Comparison of ENCODE assay signal across 8 cellular contexts in genomic region chr12:56839489-56840442, GRCh38.
A peak's percentile ranks its signal among the peaks of the same experiment; 100 is the strongest.
DNase-seq lines count a peak whose midpoint lies in the region; ATAC-seq and TF ChIP-seq lines count a peak whose summit lies in the region.

No MANE protein-coding gene starts in this region.

- peak; percentile 74 for TF ChIP-seq CTCF in GM12864 (IDR thresholded peaks at IDR 0.05; ENCODE audit: low read depth, low read length, missing control alignments)

- no peak overlapping the region for H3K4me3 ChIP-seq in GM12864 (ENCODE audit: low read depth, low read length)

- ATAC-seq in GM21381 (IDR thresholded peaks at IDR 0.05; ENCODE audit: unreplicated experiment) = no peak
- no peak for ATAC-seq in GM19463 (IDR thresholded peaks at IDR 0.05; ENCODE audit: unreplicated experiment)

- peak; percentile 63 for DNase-seq in A172 (ENCODE audit: low spot score)
- peak; percentile 8 for DNase-seq in GM12864 (ENCODE audit: low read depth)
- DNase-seq in NCI-H69 (lab: John Stamatoyannopoulos, UW) = peak; percentile 30
- peak in 44 of 58 donors; percentile 2 to 77 (median 24) for DNase-seq in anterior cingulate cortex (lab: John Stamatoyannopoulos, UW)
- DNase-seq in islet precursor cell = peak; percentile 86
- DNase-seq in stimulated activated CD8-positive, alpha-beta memory T cell treated with anti-CD3 and anti-CD28 coated beads, Interleukin-12 subunit alpha, Interleukin-12 subunit beta, amount 100 ng/mL, for 1 hour (ENCODE audit: low read depth) = peak; percentile 1

Comparison
In these comparisons a context has a peak if more than half of its experiments do, and no peak if none do; other contexts are left out.
1. DNase-seq: peak in every context shown above with its lines; median percentile 86 in islet precursor cell; 63 in A172; 30 in NCI-H69; 24 in anterior cingulate cortex; 8 in GM12864; 1 in stimulated activated CD8-positive, alpha-beta memory T cell treated with anti-CD3 and anti-CD28 coated beads, Interleukin-12 subunit alpha, Interleukin-12 subunit beta, amount 100 ng/mL, for 1 hour.